ENCODE assay signal across 26 cellular contexts in genomic region chr3:78873641-78874040, GRCh38.
DNase-seq lines count a peak whose midpoint lies in the region; ATAC-seq and TF ChIP-seq lines count a peak whose summit lies in the region.
"Had no signal": no experiment of that assay in that cellular context is flagged by ENCODE, and none has a peak within 500 bp of the region (broad histone marks: within the 10 kb centered on the region; RNA-seq: fewer than 3 reads in every experiment).

No MANE protein-coding gene starts in this region.

- in situ Hi-C loops in G401 (cut with HindIII; ENCODE audit: low sequenced_read_pairs) = no loop called here

- no peaks in the 10 kb centered on the region for H3K36me3 ChIP-seq in MG63
- H3K36me3 ChIP-seq: ascending aorta had no signal

- DNase-seq in MG63 (no peak), choroid plexus epithelial cell (ENCODE audit: low read depth) (peak; percentile 45), G401 (ENCODE audit: low spot score) (no peak), DMS153 treated with DMSO at 0.1 percent for 48 hours (lab: John Stamatoyannopoulos, UW; ENCODE audit: unreplicated experiment) (no peak)
- DNase-seq: activated CD8-positive, alpha-beta memory T cell treated with anti-CD3 and anti-CD28 coated beads, Interleukin-2, amount 50 U/mL, for 48 hours; activated naive CD8-positive, alpha-beta T cell treated with anti-CD3 and anti-CD28 coated beads for 36 hours; foreskin melanocyte; H7; naive B cell; NCI-H1092 treated with DMSO at 0.1 percent for 48 hours; NCI-H1930; NCI-H526 treated with DMSO at 0.1 percent for 48 hours; occipital lobe; small intestine; substantia nigra had no signal

- H3K4me3 ChIP-seq in MG63 (peak overlapping the region; percentile 25), choroid plexus epithelial cell (ENCODE audit: low read depth, low read length) (no peak overlapping the region)
- H3K4me3 ChIP-seq: ascending aorta, hepatocyte had no signal

- H3K27ac Mint-ChIP-seq in nephron = peak overlapping the region in 2 of 3 experiments; percentile 44 to 74
- H3K27ac Mint-ChIP-seq: activated naive CD8-positive, alpha-beta T cell treated with anti-CD3 and anti-CD28 coated beads for 36 hours; activated T-helper 2 cell treated with anti-CD3 and anti-CD28 coated beads, Interferon-gamma antibody, Interleukin-2, Interleukin-4, amounts not matched to agents 10 μg/mL and 5 μg/mL and 100 μg/mL, durations not matched to agents 14 hours and 24 hours and 36 hours; CD14-positive monocyte; naive B cell; stimulated activated effector memory CD8-positive, alpha-beta T cell treated with anti-CD3 and anti-CD28 coated beads, Interleukin-12 subunit alpha, Interleukin-12 subunit beta, amount 100 ng/mL, for 72 hours; T-helper 2 cell treated with Interferon-gamma antibody and Interleukin-4, amounts not matched to agents 5 μg/mL and 100 μg/mL, for 36 hours had no signal

- peaks cover 5% of the 10 kb centered on the region for H3K36me3 Mint-ChIP-seq in nephron (ENCODE audit: low read depth)
- H3K36me3 Mint-ChIP-seq: activated naive CD8-positive, alpha-beta T cell treated with anti-CD3 and anti-CD28 coated beads for 36 hours; CD14-positive monocyte; naive B cell; stimulated activated effector memory CD8-positive, alpha-beta T cell treated with anti-CD3 and anti-CD28 coated beads, Interleukin-12 subunit alpha, Interleukin-12 subunit beta, amount 100 ng/mL, for 72 hours had no signal

- H3K9me3 ChIP-seq in MG63 = no peaks in the 10 kb centered on the region
- H3K9me3 ChIP-seq: ascending aorta had no signal

- H3K27me3 Mint-ChIP-seq in nephron (ENCODE audit: low read depth) = no peaks in the 10 kb centered on the region
- H3K27me3 Mint-ChIP-seq: activated naive CD8-positive, alpha-beta T cell treated with anti-CD3 and anti-CD28 coated beads for 36 hours; central memory CD8-positive, alpha-beta T cell; naive B cell had no signal

- peak; percentile 48 for ATAC-seq in GM18870 (IDR thresholded peaks at IDR 0.05; ENCODE audit: unreplicated experiment)
- ATAC-seq in GM21360 (IDR thresholded peaks at IDR 0.05; ENCODE audit: unreplicated experiment) = no peak
- ATAC-seq: left lobe of liver; stimulated activated effector memory CD8-positive, alpha-beta T cell treated with anti-CD3 and anti-CD28 coated beads, Interleukin-12 subunit alpha, Interleukin-12 subunit beta, amount 100 ng/mL, for 72 hours had no signal

- H3K27me3 ChIP-seq in MG63 = no peaks in the 10 kb centered on the region
- H3K27me3 ChIP-seq: ascending aorta, hepatocyte had no signal

- no peak overlapping the region for H3K4me3 Mint-ChIP-seq in nephron
- H3K4me3 Mint-ChIP-seq: activated naive CD8-positive, alpha-beta T cell treated with anti-CD3 and anti-CD28 coated beads for 36 hours; CD14-positive monocyte; central memory CD8-positive, alpha-beta T cell; naive B cell; stimulated activated effector memory CD8-positive, alpha-beta T cell treated with anti-CD3 and anti-CD28 coated beads, Interleukin-12 subunit alpha, Interleukin-12 subunit beta, amount 100 ng/mL, for 72 hours; T-helper 2 cell treated with Interferon-gamma antibody and Interleukin-4, amounts not matched to agents 5 μg/mL and 100 μg/mL, for 36 hours had no signal

- H3K4me1 Mint-ChIP-seq in nephron = peaks cover 33% of the 10 kb centered on the region
- H3K4me1 Mint-ChIP-seq: CD14-positive monocyte; central memory CD8-positive, alpha-beta T cell; naive B cell; stimulated activated effector memory CD8-positive, alpha-beta T cell treated with anti-CD3 and anti-CD28 coated beads, Interleukin-12 subunit alpha, Interleukin-12 subunit beta, amount 100 ng/mL, for 72 hours had no signal

- TF ChIP-seq CTCF in choroid plexus epithelial cell (conservative IDR thresholded peaks at IDR 0.05; ENCODE audit: low read depth, low read length) (no peak), nephron (IDR thresholded peaks at IDR 0.05; ENCODE audit: unreplicated experiment in 3 of 3) (no peak)

- H3K9me3 Mint-ChIP-seq in nephron = no peaks in the 10 kb centered on the region
- H3K9me3 Mint-ChIP-seq: activated T-helper 2 cell treated with anti-CD3 and anti-CD28 coated beads, Interferon-gamma antibody, Interleukin-2, Interleukin-4, amounts not matched to agents 10 μg/mL and 5 μg/mL and 100 μg/mL, durations not matched to agents 14 hours and 24 hours and 36 hours had no signal
